In genomic region chr1:10538608-10539355, GRCh38 we compare ENCODE assay signal across 20 cellular contexts.
A peak's percentile ranks its signal among the peaks of the same experiment; 100 is the strongest.
DNase-seq lines count a peak whose midpoint lies in the region; ATAC-seq and TF ChIP-seq lines count a peak whose summit lies in the region.
"Had no signal": no experiment of that assay in that cellular context is flagged by ENCODE, and none has a peak within 500 bp of the region (broad histone marks: within the 10 kb centered on the region; RNA-seq: fewer than 3 reads in every experiment).

No MANE protein-coding gene starts in this region.

- H3K9me3 ChIP-seq in stomach smooth muscle (ENCODE audit: control insufficient read depth in 2 of 2, low read length in 2 of 2), result no peaks in the 10 kb centered on the region
- H3K9me3 ChIP-seq: heart right ventricle had no signal

- DNase-seq in natural killer cell, result no peak
- no peak for DNase-seq in natural killer cell treated with Interleukin-12 subunit alpha and Interleukin-12 subunit beta and Interleukin-15 and Interleukin-18, amount 100 ng/mL, for 72 hours (ENCODE audit: low spot score)
- peak; percentile 47 for DNase-seq in medulla oblongata (ENCODE audit: extremely low spot score)
- no peak for DNase-seq in NCI-H146 (lab: John Stamatoyannopoulos, UW)
- DNase-seq: activated naive CD4-positive, alpha-beta T cell treated with anti-CD3 and anti-CD28 coated beads, Interleukin-2, amount 10 ng/mL, durations not matched to agents 7 days and 5 days; CD4-positive, CD25-positive, alpha-beta regulatory T cell; DMS79 treated with DMSO at 0.1 percent for 48 hours; dorsolateral prefrontal cortex; GOT3; heart right ventricle; Karpas-422; mammary epithelial cell; NCI-H226; nephron progenitor cell; T-helper 9 cell had no signal

- no peaks in the 10 kb centered on the region for H3K27me3 ChIP-seq in stomach smooth muscle (ENCODE audit: control insufficient read depth in 1 of 2, insufficient read depth in 2 of 2, low read length in 2 of 2)
- H3K27me3 ChIP-seq: brain microvascular endothelial cell, dorsolateral prefrontal cortex, heart right ventricle had no signal

- peaks cover 0 to 3% of the 10 kb centered on the region in 2 donors for H3K36me3 ChIP-seq in stomach smooth muscle (ENCODE audit: control insufficient read depth in 2 of 2, insufficient read depth in 2 of 2, low read length in 2 of 2)
- H3K36me3 ChIP-seq: brain microvascular endothelial cell had no signal

- peaks cover 25% of the 10 kb centered on the region for H3K4me1 ChIP-seq in stomach smooth muscle (ENCODE audit: control insufficient read depth, insufficient read depth, low read length)

- H3K27ac Mint-ChIP-seq in natural killer cell (peak overlapping the region; percentile 8 to 52), brain (peak overlapping the region in 4 of 5 experiments; percentile 5 to 66 (median 41))
- peak overlapping the region in 1 of 2 donors; percentile 66 for H3K27ac Mint-ChIP-seq in natural killer cell treated with Interleukin-12 subunit alpha and Interleukin-12 subunit beta and Interleukin-15 and Interleukin-18, amount 100 ng/mL, for 72 hours
- H3K27ac Mint-ChIP-seq: activated naive CD4-positive, alpha-beta T cell treated with anti-CD3 and anti-CD28 coated beads, Interleukin-2, amount 10 ng/mL, durations not matched to agents 7 days and 5 days; nephron progenitor cell had no signal

- H3K9me3 Mint-ChIP-seq in natural killer cell (no peaks in the 10 kb centered on the region), brain (no peaks in the 10 kb centered on the region)
- H3K9me3 Mint-ChIP-seq in natural killer cell treated with Interleukin-12 subunit alpha and Interleukin-12 subunit beta and Interleukin-15 and Interleukin-18, amount 100 ng/mL, for 72 hours, result no peaks in the 10 kb centered on the region
- H3K9me3 Mint-ChIP-seq: activated naive CD4-positive, alpha-beta T cell treated with anti-CD3 and anti-CD28 coated beads, Interleukin-2, amount 10 ng/mL, durations not matched to agents 7 days and 5 days; CD4-positive, CD25-positive, alpha-beta regulatory T cell; nephron progenitor cell had no signal

- peak overlapping the region; percentile 67 for H3K27ac ChIP-seq in stomach smooth muscle (ENCODE audit: low read length)
- H3K27ac ChIP-seq: brain microvascular endothelial cell, dorsolateral prefrontal cortex had no signal

- no peak overlapping the region for H3K9ac ChIP-seq in stomach smooth muscle (ENCODE audit: low read length in 2 of 2)

- ATAC-seq in natural killer cell (peak in 1 of 3 donors; percentile 29), HG03571 (IDR thresholded peaks at IDR 0.05; ENCODE audit: unreplicated experiment) (no peak), HG03439 (IDR thresholded peaks at IDR 0.05; ENCODE audit: unreplicated experiment) (no peak)
- ATAC-seq in natural killer cell treated with Interleukin-12 subunit alpha and Interleukin-12 subunit beta and Interleukin-15 and Interleukin-18, amount 100 ng/mL, for 72 hours, result no peak

- H3K4me3 ChIP-seq in stomach smooth muscle (ENCODE audit: low read length in 2 of 2), result peak overlapping the region in 1 of 2 donors; percentile 1
- H3K4me3 ChIP-seq: dorsolateral prefrontal cortex, heart right ventricle had no signal

- peaks cover 16 to 18% of the 10 kb centered on the region in 2 donors for H3K4me1 Mint-ChIP-seq in natural killer cell
- H3K4me1 Mint-ChIP-seq in natural killer cell treated with Interleukin-12 subunit alpha and Interleukin-12 subunit beta and Interleukin-15 and Interleukin-18, amount 100 ng/mL, for 72 hours (ENCODE audit: low read depth in 2 of 2), result peaks cover 17 to 22% of the 10 kb centered on the region in 2 donors
- peaks cover 73% of the 10 kb centered on the region for H3K4me1 Mint-ChIP-seq in brain

- intact Hi-C loops in natural killer cell (cut with micrococcal nuclease), result no loop called here

- TF ChIP-seq CTCF in natural killer cell (IDR thresholded peaks at IDR 0.05) (no peak), brain (conservative IDR thresholded peaks at IDR 0.05) (no peak)

- H3K36me3 Mint-ChIP-seq in natural killer cell (no peaks in the 10 kb centered on the region), brain (peaks cover 33% of the 10 kb centered on the region)
- H3K36me3 Mint-ChIP-seq in natural killer cell treated with Interleukin-12 subunit alpha and Interleukin-12 subunit beta and Interleukin-15 and Interleukin-18, amount 100 ng/mL, for 72 hours, result peaks cover 16% of the 10 kb centered on the region

- H3K27me3 Mint-ChIP-seq in natural killer cell (ENCODE audit: low read depth in 2 of 2) (no peaks in the 10 kb centered on the region), brain (peaks cover 7% of the 10 kb centered on the region)
- H3K27me3 Mint-ChIP-seq in natural killer cell treated with Interleukin-12 subunit alpha and Interleukin-12 subunit beta and Interleukin-15 and Interleukin-18, amount 100 ng/mL, for 72 hours, result no peaks in the 10 kb centered on the region
- H3K27me3 Mint-ChIP-seq: activated naive CD4-positive, alpha-beta T cell treated with anti-CD3 and anti-CD28 coated beads, Interleukin-2, amount 10 ng/mL, durations not matched to agents 7 days and 5 days; CD4-positive, CD25-positive, alpha-beta regulatory T cell had no signal

- no peak overlapping the region for H3K4me3 Mint-ChIP-seq in natural killer cell
- H3K4me3 Mint-ChIP-seq in natural killer cell treated with Interleukin-12 subunit alpha and Interleukin-12 subunit beta and Interleukin-15 and Interleukin-18, amount 100 ng/mL, for 72 hours, result no peak overlapping the region
- peak overlapping the region in 1 of 5 experiments; percentile 31 for H3K4me3 Mint-ChIP-seq in brain
- H3K4me3 Mint-ChIP-seq: activated naive CD4-positive, alpha-beta T cell treated with anti-CD3 and anti-CD28 coated beads, Interleukin-2, amount 10 ng/mL, durations not matched to agents 7 days and 5 days; CD4-positive, CD25-positive, alpha-beta regulatory T cell; nephron progenitor cell had no signal
